In genomic region chr19:6018786-6019185, GRCh38 we compare ENCODE assay signal across 13 cellular contexts. TPM values are rescaled to one million over a fixed set of nuclear protein-coding genes. Genes with fewer than 3 reads are reported as not detected.
DNase-seq lines count a peak whose midpoint lies in the region; ATAC-seq and TF ChIP-seq lines count a peak whose summit lies in the region.
"Had no signal": no experiment of that assay in that cellular context is flagged by ENCODE, and none has a peak within 500 bp of the region (broad histone marks: within the 10 kb centered on the region; RNA-seq: fewer than 3 reads in every experiment).

No MANE protein-coding gene starts in this region.

- H3K4me3 ChIP-seq in endodermal cell (ENCODE audit: low read length) (no peak overlapping the region), retinal pigment epithelial cell (ENCODE audit: low read length) (no peak overlapping the region)
- H3K4me3 ChIP-seq in naive thymus-derived CD4-positive, alpha-beta T cell (ENCODE audit: low read length) = no peak overlapping the region
- H3K4me3 ChIP-seq: adrenal gland, tibial nerve had no signal

- H3K36me3 Mint-ChIP-seq in endodermal cell (ENCODE audit: low read depth) = no peaks in the 10 kb centered on the region
- no peaks in the 10 kb centered on the region for H3K36me3 Mint-ChIP-seq in activated CD4-positive, alpha-beta memory T cell treated with anti-CD3 and anti-CD28 coated beads, Interleukin-2, amount 10 ng/mL, durations not matched to agents 7 days and 5 days (ENCODE audit: low read depth)
- no peaks in the 10 kb centered on the region for H3K36me3 Mint-ChIP-seq in naive thymus-derived CD4-positive, alpha-beta T cell

- H3K27me3 Mint-ChIP-seq in endodermal cell (ENCODE audit: insufficient read depth) = peaks cover 12% of the 10 kb centered on the region
- no peaks in the 10 kb centered on the region for H3K27me3 Mint-ChIP-seq in activated CD4-positive, alpha-beta memory T cell treated with anti-CD3 and anti-CD28 coated beads, Interleukin-2, amount 10 ng/mL, durations not matched to agents 7 days and 5 days
- no peaks in the 10 kb centered on the region for H3K27me3 Mint-ChIP-seq in naive thymus-derived CD4-positive, alpha-beta T cell

- no peaks in the 10 kb centered on the region for H3K9me3 Mint-ChIP-seq in endodermal cell
- no peaks in the 10 kb centered on the region for H3K9me3 Mint-ChIP-seq in activated CD4-positive, alpha-beta memory T cell treated with anti-CD3 and anti-CD28 coated beads, Interleukin-2, amount 10 ng/mL, durations not matched to agents 7 days and 5 days
- no peaks in the 10 kb centered on the region for H3K9me3 Mint-ChIP-seq in naive thymus-derived CD4-positive, alpha-beta T cell

- POLR2A ChIA-PET in activated CD4-positive, alpha-beta memory T cell treated with anti-CD3 and anti-CD28 coated beads, Interleukin-2, amount 10 ng/mL, durations not matched to agents 7 days and 5 days (lab: Charles Lee) = no interaction called here
- POLR2A ChIA-PET in naive thymus-derived CD4-positive, alpha-beta T cell (lab: Charles Lee) = no interaction called here

- H3K4me1 ChIP-seq in endodermal cell (ENCODE audit: control insufficient read depth, insufficient read depth, low read length) = peaks cover 2% of the 10 kb centered on the region
- H3K4me1 ChIP-seq in naive thymus-derived CD4-positive, alpha-beta T cell (ENCODE audit: control insufficient read depth in 2 of 2, insufficient read depth in 2 of 2, low read length in 2 of 2) = no peaks in the 10 kb centered on the region
- H3K4me1 ChIP-seq: adrenal gland had no signal

- ATAC-seq in GM18519 (IDR thresholded peaks at IDR 0.05; ENCODE audit: low FRiP score, unreplicated experiment) = no peak
- ATAC-seq in naive thymus-derived CD4-positive, alpha-beta T cell = no peak
- ATAC-seq: right cardiac atrium had no signal

- DNase-seq in activated effector memory CD4-positive, alpha-beta T cell treated with anti-CD3 and anti-CD28 coated beads, Interleukin-2, amount 50 U/mL, for 16 hours = peak; percentile 58
- no peak for DNase-seq in activated effector memory CD4-positive, alpha-beta T cell treated with Interleukin-2 at 50 U/mL for 16 hours
- DNase-seq in NCI-H510A (lab: John Stamatoyannopoulos, UW) (peak; percentile 14), endodermal cell (peak; percentile 90), retinal pigment epithelial cell (ENCODE audit: low read depth) (no peak)
- DNase-seq in activated CD4-positive, alpha-beta memory T cell treated with anti-CD3 and anti-CD28 coated beads, Interleukin-2, amount 10 ng/mL, durations not matched to agents 7 days and 5 days = no peak
- DNase-seq in naive thymus-derived CD4-positive, alpha-beta T cell = no peak
- DNase-seq: adrenal gland; NK-92 treated with Interleukin-12 subunit alpha and Interleukin-12 subunit beta, amount 100 ng/mL, for 24 hours; right cardiac atrium; SW 1271 had no signal

- peaks cover 6% of the 10 kb centered on the region for H3K4me1 Mint-ChIP-seq in endodermal cell
- H3K4me1 Mint-ChIP-seq in activated CD4-positive, alpha-beta memory T cell treated with anti-CD3 and anti-CD28 coated beads, Interleukin-2, amount 10 ng/mL, durations not matched to agents 7 days and 5 days = no peaks in the 10 kb centered on the region
- H3K4me1 Mint-ChIP-seq in naive thymus-derived CD4-positive, alpha-beta T cell = peaks cover 7 to 22% (median 15%) of the 10 kb centered on the region in 7 donors

- no peaks in the 10 kb centered on the region for H3K9me3 ChIP-seq in endodermal cell (ENCODE audit: control insufficient read depth, low read length)
- no peaks in the 10 kb centered on the region for H3K9me3 ChIP-seq in naive thymus-derived CD4-positive, alpha-beta T cell (ENCODE audit: control insufficient read depth in 2 of 3, low read length in 3 of 3)
- H3K9me3 ChIP-seq: adrenal gland, tibial nerve had no signal

- H3K27ac ChIP-seq in endodermal cell (ENCODE audit: low read depth, low read length) = no peak overlapping the region
- H3K27ac ChIP-seq in naive thymus-derived CD4-positive, alpha-beta T cell (ENCODE audit: low read depth, low read length) = no peak overlapping the region
- H3K27ac ChIP-seq: adrenal gland, tibial nerve had no signal

- H3K27ac Mint-ChIP-seq in endodermal cell = no peak overlapping the region
- no peak overlapping the region for H3K27ac Mint-ChIP-seq in activated CD4-positive, alpha-beta memory T cell treated with anti-CD3 and anti-CD28 coated beads, Interleukin-2, amount 10 ng/mL, durations not matched to agents 7 days and 5 days
- no peak overlapping the region for H3K27ac Mint-ChIP-seq in naive thymus-derived CD4-positive, alpha-beta T cell

- 52 to 66% methylated on average over 6 to 10 of the region's 10 CpGs for WGBS in endodermal cell (ENCODE audit: insufficient coverage in 1 of 2, insufficient read length in 1 of 2), 2 experiments

- TF ChIP-seq CTCF in endodermal cell (conservative IDR thresholded peaks at IDR 0.05) (peak; percentile 71), retinal pigment epithelial cell (conservative IDR thresholded peaks at IDR 0.05; ENCODE audit: low read depth, low read length) (peak; percentile 21)

- CTCF ChIA-PET in activated CD4-positive, alpha-beta memory T cell treated with anti-CD3 and anti-CD28 coated beads, Interleukin-2, amount 10 ng/mL, durations not matched to agents 7 days and 5 days (lab: Charles Lee) = no interaction called here
- CTCF ChIA-PET in naive thymus-derived CD4-positive, alpha-beta T cell (lab: Charles Lee) = interaction anchor here (1.1 kb wide), 1 partner anchor 31 kb away, joined by 3 read pairs; no protein-coding TSS in a partner anchor

- H3K4me3 Mint-ChIP-seq in endodermal cell = no peak overlapping the region
- no peak overlapping the region for H3K4me3 Mint-ChIP-seq in activated CD4-positive, alpha-beta memory T cell treated with anti-CD3 and anti-CD28 coated beads, Interleukin-2, amount 10 ng/mL, durations not matched to agents 7 days and 5 days
- no peak overlapping the region for H3K4me3 Mint-ChIP-seq in naive thymus-derived CD4-positive, alpha-beta T cell

- no peaks in the 10 kb centered on the region for H3K36me3 ChIP-seq in endodermal cell (ENCODE audit: control insufficient read depth, insufficient read depth, low read length)
- no peaks in the 10 kb centered on the region for H3K36me3 ChIP-seq in naive thymus-derived CD4-positive, alpha-beta T cell (ENCODE audit: control insufficient read depth in 2 of 3, insufficient read depth in 3 of 3, low read length in 3 of 3)
- H3K36me3 ChIP-seq: adrenal gland had no signal

- H3K9ac ChIP-seq in endodermal cell (ENCODE audit: extremely low read depth, low read length, poor library complexity, severe bottlenecking) = no peak overlapping the region

- intact Hi-C loops in naive thymus-derived CD4-positive, alpha-beta T cell (cut with micrococcal nuclease) = no loop called here

- no peaks in the 10 kb centered on the region for H3K27me3 ChIP-seq in endodermal cell (ENCODE audit: control insufficient read depth, insufficient read depth, low read length, poor library complexity, severe bottlenecking)
- no peaks in the 10 kb centered on the region for H3K27me3 ChIP-seq in naive thymus-derived CD4-positive, alpha-beta T cell (ENCODE audit: control insufficient read depth in 2 of 2, insufficient read depth in 2 of 2, low read length in 2 of 2)
- H3K27me3 ChIP-seq: adrenal gland, tibial nerve had no signal

RNA-seq across cellular contexts. Expression of gene RANBP3, which starts 40.8 kb away (rescaled TPM):
- 10 to 100 TPM; 77.4 to 81.4 TPM for total RNA-seq in endodermal cell
- 72.9 TPM for polyA plus RNA-seq in endodermal cell (2013, experiment 1 of 2)
- polyA plus RNA-seq in endodermal cell (2013, experiment 2 of 2) = 60.6 TPM
- 10 to 100 TPM; 78.1 to 85.1 TPM for total RNA-seq in activated CD4-positive, alpha-beta memory T cell treated with anti-CD3 and anti-CD28 coated beads, Interleukin-2, amount 10 ng/mL, durations not matched to agents 7 days and 5 days
- 100 to 1,000 TPM in 1 of 5 experiments, 10 to 100 TPM in 4; 88.3 to 104 (median 94.0) TPM for total RNA-seq in naive thymus-derived CD4-positive, alpha-beta T cell
- 10 to 100 TPM in 1 of 2 donors, 1 to 10 TPM in 1; 7.0 to 12.4 TPM for polyA plus RNA-seq in naive thymus-derived CD4-positive, alpha-beta T cell

Comparison
In these comparisons a context has a peak if more than half of its experiments do, and no peak if none do; other contexts are left out.
1. DNase-seq: peak in activated effector memory CD4-positive, alpha-beta T cell treated with anti-CD3 and anti-CD28 coated beads, Interleukin-2, amount 50 U/mL, for 16 hours (single experiment), NCI-H510A (single experiment) and endodermal cell (single experiment); none in activated effector memory CD4-positive, alpha-beta T cell treated with Interleukin-2 at 50 U/mL for 16 hours (single experiment), retinal pigment epithelial cell (single experiment), activated CD4-positive, alpha-beta memory T cell treated with anti-CD3 and anti-CD28 coated beads, Interleukin-2, amount 10 ng/mL, durations not matched to agents 7 days and 5 days (single experiment) and naive thymus-derived CD4-positive, alpha-beta T cell (0 of 9).